ENCODE assay signal across 23 cellular contexts in genomic region chr19:5230730-5231555, GRCh38.
DNase-seq lines count a peak whose midpoint lies in the region; ATAC-seq, FAIRE-seq and TF ChIP-seq lines count a peak whose summit lies in the region.
"Had no signal": no experiment of that assay in that cellular context is flagged by ENCODE, and none has a peak within 500 bp of the region (broad histone marks: within the 10 kb centered on the region; RNA-seq: fewer than 3 reads in every experiment).

No MANE protein-coding gene starts in this region.

- peak; percentile 18 for DNase-seq in DMS53 (lab: John Stamatoyannopoulos, UW)
- no peak for DNase-seq in DMS53 treated with DMSO at 0.1 percent for 48 hours (lab: John Stamatoyannopoulos, UW; ENCODE audit: unreplicated experiment)
- DNase-seq in RPMI8226 = peak; percentile 21
- no peak for DNase-seq in K562 (ENCODE audit: extremely low read depth in 1 of 4, low spot score in 3 of 4)
- DNase-seq in PC-3 = no peak
- no peak for DNase-seq in GM20000 (ENCODE audit: low spot score)
- DNase-seq: AML-193; Caco-2; Calu3; CD4-positive, alpha-beta T cell; CD8-positive, alpha-beta T cell; DMS79 treated with DMSO at 0.1 percent for 48 hours; GF-D8 had no signal

- CTCF ChIA-PET in K562 (lab: Yijun Ruan, JAX; ENCODE audit: low intra/inter-chr PET ratio) = no interaction called here
- CTCF ChIA-PET in PC-3 (lab: Charles Lee) = no interaction called here

- ATAC-seq in K562 (no peak), HG03159 (IDR thresholded peaks at IDR 0.05; ENCODE audit: unreplicated experiment) (no peak), PC-3 (no peak)
- ATAC-seq: CD8-positive, alpha-beta T cell; GM12878 had no signal

- H3F3A ChIP-seq in PC-3 (ENCODE audit: low read length, unreplicated experiment) = peaks cover 5% of the 10 kb centered on the region

- POLR2A ChIA-PET in K562 (lab: Yijun Ruan, JAX) (interaction anchor here (0.6 to 1.3 kb wide), 5 partner anchors 10 to 1418 kb away, joined by 3 read pairs; no protein-coding TSS in a partner anchor), PC-3 (lab: Charles Lee; ENCODE audit: unreplicated experiment) (no interaction called here)

- no peak for FAIRE-seq in K562 (lab: Jason Lieb, UNC)
- FAIRE-seq: A549, D721Med, G401.6, GM12878, GM12892, GM19239 had no signal

- H3K4me1 ChIP-seq in K562 (replicated peaks in 1 of 2; ENCODE audit: control insufficient read depth in 2 of 2, insufficient read depth in 2 of 2, low read length in 2 of 2) (peaks cover 0 to 8% of the 10 kb centered on the region in 2 experiments; a peak in 2 of 5 replicates), PC-3 (ENCODE audit: insufficient read depth, low read length) (peaks cover 15% of the 10 kb centered on the region)
- H3K4me1 ChIP-seq: BLaER1 treated with 17β-estradiol and CSF1 and Interleukin-3, amounts not matched to agents 10 nM and 100 nM; Caco-2 had no signal

- intact Hi-C loops in K562 (cut with micrococcal nuclease) = no loop called here
- intact Hi-C loops in PC-3 (cut with micrococcal nuclease) = no loop called here

- H3K4me2 ChIP-seq in K562 (ENCODE audit: insufficient read depth, low read length) (no peak overlapping the region), PC-3 (ENCODE audit: low read length) (no peak overlapping the region)
- H3K4me2 ChIP-seq: BLaER1 treated with 17β-estradiol and CSF1 and Interleukin-3, amounts not matched to agents 10 nM and 100 nM had no signal

- WGBS in K562 (ENCODE audit: insufficient coverage, low coverage, missing lambda C conversion rate) = 73% methylated on average over 27 of the region's 41 CpGs

- H3K9me2 ChIP-seq in PC-3 (replicated peaks; ENCODE audit: low read length) = no peaks in the 10 kb centered on the region

- H3K79me2 ChIP-seq in K562 (ENCODE audit: control insufficient read depth, insufficient read depth, low read length) (no peaks in the 10 kb centered on the region), PC-3 (ENCODE audit: low read length) (no peaks in the 10 kb centered on the region)

- no peak for TF ChIP-seq RAD21 in K562 (CRISPR knock-in tag; conservative IDR thresholded peaks at IDR 0.05 in 1 of 2, IDR thresholded peaks at IDR 0.05 in 1 of 2)

- no peak overlapping the region for H3K9ac ChIP-seq in K562 (ENCODE audit: insufficient read depth in 1 of 2, low read depth in 2 of 2, low read length in 2 of 2)
- H3K9ac ChIP-seq in PC-3 (ENCODE audit: low read length) = no peak overlapping the region
- H3K9ac ChIP-seq: BLaER1 treated with 17β-estradiol and CSF1 and Interleukin-3, amounts not matched to agents 10 nM and 100 nM had no signal

- BruUV-seq in K562 (replicated peaks; lab: Mats Ljungman, UMichigan) (no TSS peak), PC-3 (replicated peaks; lab: Mats Ljungman, UMichigan) (no TSS peak)

- no peak overlapping the region for H2AFZ ChIP-seq in K562 (ENCODE audit: low read depth, low read length)
- no peak overlapping the region for H2AFZ ChIP-seq in PC-3 (ENCODE audit: low read length)

- H4K20me1 ChIP-seq in K562 (replicated peaks; ENCODE audit: control insufficient read depth, insufficient read depth, low read length) (0 out of 2 replicates have a peak, but pooled peaks cover 2% of the 10 kb centered on the region), PC-3 (ENCODE audit: low read length) (no peaks in the 10 kb centered on the region)

- TF ChIP-seq CTCF in K562 (IDR thresholded peaks at IDR 0.05 in 2 of 3, conservative IDR thresholded peaks at IDR 0.05 in 1 of 3; ENCODE audit: insufficient read depth in 2 of 3, low read depth in 1 of 3, low read length in 3 of 3) = no peak
- no peak for TF ChIP-seq CTCF in PC-3 (conservative IDR thresholded peaks at IDR 0.05; ENCODE audit: low read depth, low read length)
- TF ChIP-seq CTCF in GM20000 (IDR thresholded peaks at IDR 0.05; ENCODE audit: extremely low read depth, missing control alignments) = no peak

- H3K27ac ChIP-seq in K562 (ENCODE audit: extremely low read depth, low read depth, low read length) (no peak overlapping the region), PC-3 (ENCODE audit: low read length) (no peak overlapping the region)
- H3K27ac ChIP-seq: 22Rv1; A549; BLaER1 treated with 17β-estradiol and CSF1 and Interleukin-3, amounts not matched to agents 10 nM and 100 nM; C4-2B had no signal

- no peaks in the 10 kb centered on the region for H3K36me3 ChIP-seq in K562 (ENCODE audit: control insufficient read depth, insufficient read depth, low read length)
- no peaks in the 10 kb centered on the region for H3K36me3 ChIP-seq in PC-3 (ENCODE audit: low read depth, low read length)
- H3K36me3 ChIP-seq: BLaER1 treated with 17β-estradiol and CSF1 and Interleukin-3, amounts not matched to agents 10 nM and 100 nM had no signal

- no peaks in the 10 kb centered on the region for H3K9me1 ChIP-seq in K562 (ENCODE audit: control insufficient read depth, insufficient read depth, low read length)

- H3K9me3 ChIP-seq in K562 (replicated peaks; ENCODE audit: control insufficient read depth, insufficient read depth, low read depth, low read length) (no peaks in the 10 kb centered on the region), PC-3 (ENCODE audit: low read length) (no peaks in the 10 kb centered on the region)
- H3K9me3 ChIP-seq: A549; BLaER1 treated with 17β-estradiol and CSF1 and Interleukin-3, amounts not matched to agents 10 nM and 100 nM; Caco-2 had no signal

- H3K4me3 ChIP-seq in K562 (no peak overlapping the region), PC-3 (ENCODE audit: low read length) (no peak overlapping the region)
- H3K4me3 ChIP-seq: A549; BLaER1 treated with 17β-estradiol and CSF1 and Interleukin-3, amounts not matched to agents 10 nM and 100 nM; GM12878 had no signal

- H3K27me3 ChIP-seq in K562 (ENCODE audit: control insufficient read depth in 2 of 2, insufficient read depth in 2 of 2, low read length in 2 of 2) (no peaks in the 10 kb centered on the region), PC-3 (ENCODE audit: low read length) (no peaks in the 10 kb centered on the region)
- H3K27me3 ChIP-seq: BLaER1 treated with 17β-estradiol and CSF1 and Interleukin-3, amounts not matched to agents 10 nM and 100 nM had no signal

- no peak for TF ChIP-seq EP300 in K562 (IDR thresholded peaks at IDR 0.05; ENCODE audit: low read length)

- no peak for TF ChIP-seq POLR2A in K562 (conservative IDR thresholded peaks at IDR 0.05)

- in situ Hi-C loops in K562 (cut with MboI) = no loop called here

TF ChIP-seq in K562, 482 proteins besides CTCF, POLR2A, EP300 and RAD21:
- TF ChIP-seq CEBPZ (IDR thresholded peaks at IDR 0.05; ENCODE audit: borderline replicate concordance, low read depth, low read length) (no peak), RAD51 (IDR thresholded peaks at IDR 0.05; ENCODE audit: borderline replicate concordance, low read depth) (0 out of 2 replicates have a peak, but pooled peaks have one; percentile 14)

Comparison
In these comparisons a context has a peak if more than half of its experiments do, and no peak if none do; other contexts are left out.
1. DNase-seq: peak in DMS53 (single experiment) and RPMI8226 (single experiment); none in DMS53 treated with DMSO at 0.1 percent for 48 hours (single experiment), K562 (0 of 4), PC-3 (single experiment) and GM20000 (single experiment).